14 cellular contexts compared by ENCODE assay signal in genomic region chr10:72375585-72375984, GRCh38. TPM values are rescaled to one million over a fixed set of nuclear protein-coding genes. Genes with fewer than 3 reads are reported as not detected.
DNase-seq lines count a peak whose midpoint lies in the region; ATAC-seq, FAIRE-seq and TF ChIP-seq lines count a peak whose summit lies in the region.
"Had no signal": no experiment of that assay in that cellular context is flagged by ENCODE, and none has a peak within 500 bp of the region (broad histone marks: within the 10 kb centered on the region; RNA-seq: fewer than 3 reads in every experiment).

No MANE protein-coding gene starts in this region.

- no peak overlapping the region for H3K27ac ChIP-seq in endothelial cell of umbilical vein (ENCODE audit: insufficient read depth, low read depth, low read length)
- no peak overlapping the region for H3K27ac ChIP-seq in CD8-positive, alpha-beta T cell (ENCODE audit: low read depth, low read length)
- H3K27ac ChIP-seq: gastrocnemius medialis, PC-9, transverse colon had no signal

- no TSS peak for BruUV-seq in endothelial cell of umbilical vein (replicated peaks; lab: Mats Ljungman, UMichigan)

- no peaks in the 10 kb centered on the region for H3K9me1 ChIP-seq in endothelial cell of umbilical vein (replicated peaks; ENCODE audit: control insufficient read depth, extremely low read depth, insufficient read depth, low read length)

- dilution Hi-C loops in endothelial cell of umbilical vein (cut with MboI; ENCODE audit: extremely low pct_ligation_motif_present, low sequenced_read_pairs): no loop called here

- POLR2A ChIA-PET in endothelial cell of umbilical vein (lab: Charles Lee): no interaction called here
- POLR2A ChIA-PET in CD8-positive, alpha-beta T cell (lab: Charles Lee): no interaction called here

- no peaks in the 10 kb centered on the region for H4K20me1 ChIP-seq in endothelial cell of umbilical vein (replicated peaks; ENCODE audit: control insufficient read depth, extremely low read depth, insufficient read depth, low read length)

- H3K4me1 ChIP-seq in endothelial cell of umbilical vein (ENCODE audit: control insufficient read depth, extremely low read depth, insufficient read depth, low read length): no peaks in the 10 kb centered on the region
- H3K4me1 ChIP-seq in CD8-positive, alpha-beta T cell (ENCODE audit: insufficient read depth, low read length): peaks cover 2% of the 10 kb centered on the region
- H3K4me1 ChIP-seq: gastrocnemius medialis, transverse colon had no signal

- H3K4me3 Mint-ChIP-seq in CD8-positive, alpha-beta T cell: no peak overlapping the region
- H3K4me3 Mint-ChIP-seq: natural killer cell had no signal

- H3K36me3 Mint-ChIP-seq in CD8-positive, alpha-beta T cell: peaks cover 21% of the 10 kb centered on the region
- H3K36me3 Mint-ChIP-seq: natural killer cell had no signal

- peak; percentile 40 for FAIRE-seq in endothelial cell of umbilical vein (lab: Jason Lieb, UNC)
- FAIRE-seq: A204.1 had no signal

- no peaks in the 10 kb centered on the region for H3K27me3 Mint-ChIP-seq in CD8-positive, alpha-beta T cell (ENCODE audit: low read depth)

- H3K27ac Mint-ChIP-seq in CD8-positive, alpha-beta T cell: no peak overlapping the region
- H3K27ac Mint-ChIP-seq: natural killer cell had no signal

- no peak overlapping the region for H3K4me3 ChIP-seq in NB4 (ENCODE audit: low read depth, low read length)
- H3K4me3 ChIP-seq in endothelial cell of umbilical vein (replicated peaks in 1 of 3; ENCODE audit: insufficient read depth in 1 of 3, low read depth in 1 of 3, low read length in 3 of 3): no peak overlapping the region
- H3K4me3 ChIP-seq in CD8-positive, alpha-beta T cell (ENCODE audit: low read depth, low read length): no peak overlapping the region
- H3K4me3 ChIP-seq: gastrocnemius medialis, PC-9, transverse colon had no signal

- H2AFZ ChIP-seq in endothelial cell of umbilical vein (ENCODE audit: low read depth, low read length): no peak overlapping the region
- H2AFZ ChIP-seq: PC-9 had no signal

- no peak overlapping the region for H3K4me2 ChIP-seq in endothelial cell of umbilical vein (ENCODE audit: insufficient read depth, low read length)
- H3K4me2 ChIP-seq: PC-9 had no signal

- no peaks in the 10 kb centered on the region for H3K27me3 ChIP-seq in endothelial cell of umbilical vein (ENCODE audit: control insufficient read depth in 2 of 2, insufficient read depth in 2 of 2, low read length in 2 of 2)
- H3K27me3 ChIP-seq in CD8-positive, alpha-beta T cell (ENCODE audit: insufficient read depth, low read length): no peaks in the 10 kb centered on the region
- H3K27me3 ChIP-seq: gastrocnemius medialis, transverse colon had no signal

- CTCF ChIA-PET in endothelial cell of umbilical vein (lab: Charles Lee): interaction anchor here (0.6 to 4.9 kb wide), 8 partner anchors 9 to 686 kb away, joined by 3 to 31 read pairs (median 5); no protein-coding TSS in a partner anchor
- CTCF ChIA-PET in CD8-positive, alpha-beta T cell (lab: Charles Lee): interaction anchor here (4.3 kb wide), 1 partner anchor 11 kb away, joined by 27 read pairs; no protein-coding TSS in a partner anchor

- intact Hi-C loops in endothelial cell of umbilical vein (cut with micrococcal nuclease): no loop called here
- intact Hi-C loops in posterior cingulate gyrus (cut with DNase I): loop anchor here (2.0 kb wide), 1 partner anchor 193 kb away; no protein-coding TSS in a partner anchor
- intact Hi-C loops in CD8-positive, alpha-beta T cell (cut with DNase I, micrococcal nuclease): no loop called here

- peak; percentile 32 for TF ChIP-seq CTCF in NB4 (IDR thresholded peaks at IDR 0.05; ENCODE audit: low read depth, low read length)
- peak in 1 of 2 donors; percentile 12 for TF ChIP-seq CTCF in endothelial cell of umbilical vein (IDR thresholded peaks at IDR 0.05; ENCODE audit: extremely low read depth in 1 of 2, insufficient read depth in 1 of 2, low read depth in 1 of 2, low read length in 2 of 2)
- TF ChIP-seq CTCF in CD8-positive, alpha-beta T cell (IDR thresholded peaks at IDR 0.05): no peak

- no peak for ATAC-seq in CD8-positive, alpha-beta T cell
- ATAC-seq: gastrocnemius medialis, natural killer cell had no signal

- no peaks in the 10 kb centered on the region for H3K9me3 Mint-ChIP-seq in CD8-positive, alpha-beta T cell
- H3K9me3 Mint-ChIP-seq: natural killer cell had no signal

- no peaks in the 10 kb centered on the region for H3K9me3 ChIP-seq in endothelial cell of umbilical vein (replicated peaks; ENCODE audit: control insufficient read depth, insufficient read depth, low read length)
- no peaks in the 10 kb centered on the region for H3K9me3 ChIP-seq in CD8-positive, alpha-beta T cell (ENCODE audit: low read length)
- H3K9me3 ChIP-seq: gastrocnemius medialis, transverse colon had no signal

- TF ChIP-seq POLR2A in NB4 (IDR thresholded peaks at IDR 0.05; ENCODE audit: extremely low read depth, insufficient read length) (no peak), endothelial cell of umbilical vein (IDR thresholded peaks at IDR 0.05; ENCODE audit: low read depth, low read length) (no peak)

- H3K36me3 ChIP-seq in endothelial cell of umbilical vein (ENCODE audit: control insufficient read depth in 2 of 2, extremely low read depth in 1 of 2, insufficient read depth in 2 of 2, low read length in 2 of 2): no peaks in the 10 kb centered on the region
- H3K36me3 ChIP-seq in CD8-positive, alpha-beta T cell (ENCODE audit: insufficient read depth, low read length): no peaks in the 10 kb centered on the region
- H3K36me3 ChIP-seq: transverse colon had no signal

- peaks cover 2% of the 10 kb centered on the region for H3K4me1 Mint-ChIP-seq in CD8-positive, alpha-beta T cell (ENCODE audit: low read depth)

- no peak overlapping the region for H3K9ac ChIP-seq in endothelial cell of umbilical vein (replicated peaks; ENCODE audit: extremely low read depth, insufficient read depth, low read length)

- DNase-seq in DMS53 (lab: John Stamatoyannopoulos, UW) (peak; percentile 47), DMS53 treated with DMSO at 0.1 percent for 48 hours (lab: John Stamatoyannopoulos, UW; ENCODE audit: unreplicated experiment) (no peak), NB4 (ENCODE audit: low read depth) (peak; percentile 49), endothelial cell of umbilical vein (ENCODE audit: low read depth, low spot score) (no peak), posterior cingulate gyrus (peak in 7 of 10 donors; percentile 34 to 90 (median 44)), NCI-H1105 (lab: John Stamatoyannopoulos, UW) (no peak)
- DNase-seq in activated CD4-positive, CD25-positive, alpha-beta regulatory T cell (lab: John Stamatoyannopoulos, UW): no peak
- DNase-seq in CD8-positive, alpha-beta T cell: no peak
- DNase-seq: activated CD4-positive, alpha-beta T cell treated with anti-CD3 and anti-CD28 coated beads for 4 hours; gastrocnemius medialis; natural killer cell; PC-9; transverse colon had no signal

- H3K79me2 ChIP-seq in endothelial cell of umbilical vein (ENCODE audit: control insufficient read depth, insufficient read depth, low read length): no peaks in the 10 kb centered on the region

TF ChIP-seq in endothelial cell of umbilical vein, 7 proteins besides CTCF, POLR2A, EP300 and RAD21:
- no peak for TF ChIP-seq MYC (IDR thresholded peaks at IDR 0.05; ENCODE audit: low read depth, low read length)
- TF ChIP-seq POLR2AphosphoS5 (IDR thresholded peaks at IDR 0.05; ENCODE audit: insufficient read depth, low read depth, low read length): no peak
- no peak for TF ChIP-seq GATA2 (IDR thresholded peaks at IDR 0.05; ENCODE audit: insufficient read depth, insufficient read length, low read depth, low read length)
- no peak for TF ChIP-seq JUN (IDR thresholded peaks at IDR 0.05; ENCODE audit: borderline replicate concordance, insufficient read depth, insufficient read length, low read depth)
- TF ChIP-seq MAX (IDR thresholded peaks at IDR 0.05; ENCODE audit: insufficient read depth, insufficient read length): no peak
- no peak for TF ChIP-seq EZH2 (IDR thresholded peaks at IDR 0.05; ENCODE audit: borderline replicate concordance, low read depth, low read length, severe bottlenecking)
- TF ChIP-seq FOS (IDR thresholded peaks at IDR 0.05; ENCODE audit: borderline replicate concordance, insufficient read depth, low read length): no peak
TF ChIP-seq in endothelial cell of umbilical vein: peak in this region for 0.

RNA-seq across cellular contexts. Expression of gene DNAJB12, which starts 20.9 kb away (rescaled TPM):
- total RNA-seq in endothelial cell of umbilical vein: 44.2 and 45.2 TPM in 2 replicates
- 25.0 and 27.2 TPM in 2 replicates for polyA plus RNA-seq in endothelial cell of umbilical vein
- polyA plus RNA-seq in endothelial cell of umbilical vein (2011; cell fraction: cytosol; rRNA removed): 28.7 and 29.4 TPM in 2 replicates
- 47.2 and 50.5 TPM in 2 replicates for polyA plus RNA-seq in endothelial cell of umbilical vein (2011; cell fraction: nucleus; rRNA removed)
- 23.5 and 23.7 TPM in 2 replicates for polyA plus RNA-seq in endothelial cell of umbilical vein (2012)
- polyA minus RNA-seq in endothelial cell of umbilical vein: 25.7 and 28.2 TPM in 2 replicates
- 20.3 TPM for polyA minus RNA-seq in endothelial cell of umbilical vein (2011; cell fraction: cytosol; rRNA and poly(A)+ RNA removed)
- 30.6 and 33.3 TPM in 2 replicates for polyA minus RNA-seq in endothelial cell of umbilical vein (2011; cell fraction: nucleus; rRNA and poly(A)+ RNA removed)
- total RNA-seq in CD8-positive, alpha-beta T cell: 10 to 100 TPM; 33.9 to 37.5 TPM

Comparison
In these comparisons a context has a peak if more than half of its experiments do, and no peak if none do; other contexts are left out.
1. DNase-seq: peak in DMS53 (single experiment), NB4 (single experiment) and posterior cingulate gyrus (7 of 10); none in DMS53 treated with DMSO at 0.1 percent for 48 hours (single experiment), endothelial cell of umbilical vein (single experiment), activated CD4-positive, CD25-positive, alpha-beta regulatory T cell (0 of 4), CD8-positive, alpha-beta T cell (0 of 7) and NCI-H1105 (single experiment).